Comparison of ENCODE assay signal across 26 cellular contexts in genomic region chr7:157797361-157797760, GRCh38.
A peak's percentile ranks its signal among the peaks of the same experiment; 100 is the strongest.
DNase-seq lines count a peak whose midpoint lies in the region; ATAC-seq, FAIRE-seq and TF ChIP-seq lines count a peak whose summit lies in the region.
"Had no signal": no experiment of that assay in that cellular context is flagged by ENCODE, and none has a peak within 500 bp of the region (broad histone marks: within the 10 kb centered on the region; RNA-seq: fewer than 3 reads in every experiment).

No MANE protein-coding gene starts in this region.

- H3K4me3 ChIP-seq in Panc1 (ENCODE audit: low read depth in 2 of 2, low read length in 2 of 2) (no peak overlapping the region), kidney (ENCODE audit: low read length in 2 of 2) (no peak overlapping the region)
- H3K4me3 ChIP-seq: GM23338 had no signal

- POLR2A ChIA-PET in Panc1 (lab: Charles Lee): no interaction called here

- no peaks in the 10 kb centered on the region for H3K4me1 Mint-ChIP-seq in chondrocyte (ENCODE audit: low read depth)
- H3K4me1 Mint-ChIP-seq in nephron progenitor cell: peaks cover 24% of the 10 kb centered on the region
- H3K4me1 Mint-ChIP-seq in activated T-helper 1 cell treated with anti-CD3 and anti-CD28 coated beads, Interleukin-12 subunit alpha, Interleukin-12 subunit beta, Interleukin-2, Interleukin-4 antibody, amounts not matched to agents 30 ng/mL and 10 ng/mL and 1 ng/mL, durations not matched to agents 14 hours and 24 hours and 36 hours (ENCODE audit: low read depth): no peaks in the 10 kb centered on the region
- no peaks in the 10 kb centered on the region for H3K4me1 Mint-ChIP-seq in activated naive CD8-positive, alpha-beta T cell treated with anti-CD3 and anti-CD28 coated beads for 36 hours
- H3K4me1 Mint-ChIP-seq: CD4-positive, CD25-positive, alpha-beta regulatory T cell; CD8-positive, alpha-beta memory T cell; GM23338 had no signal

- DNase-seq in Panc1 (ENCODE audit: low read depth, low spot score) (no peak), chondrocyte (ENCODE audit: low spot score) (peak; percentile 60), kidney (peak; percentile 65), nephron progenitor cell (peak; percentile 27), GM19240 (ENCODE audit: insufficient read length, low spot score) (no peak)
- DNase-seq in activated T-helper 1 cell treated with anti-CD3 and anti-CD28 coated beads, Interleukin-12 subunit alpha, Interleukin-12 subunit beta, Interleukin-2, Interleukin-4 antibody, amounts not matched to agents 30 ng/mL and 10 ng/mL and 1 ng/mL, durations not matched to agents 14 hours and 24 hours and 36 hours (ENCODE audit: low spot score): no peak
- DNase-seq in activated CD8-positive, alpha-beta memory T cell treated with anti-CD3 and anti-CD28 coated beads, Interleukin-2, amount 50 U/mL, for 4 hours: no peak
- DNase-seq in activated naive CD8-positive, alpha-beta T cell treated with anti-CD3 and anti-CD28 coated beads for 36 hours: no peak
- DNase-seq: ACHN; BE2C; C1 segment of cervical spinal cord; CD4-positive, CD25-positive, alpha-beta regulatory T cell; COR-L47; DMS 273 treated with DMSO at 0.1 percent for 48 hours; DMS53; DND-41; EL; H7; HFFc6 had no signal

- H3K27ac ChIP-seq in Panc1 (ENCODE audit: low read length) (no peak overlapping the region), kidney (ENCODE audit: low read depth in 2 of 2, low read length in 2 of 2) (no peak overlapping the region)

- no peak for TF ChIP-seq CTCF in Panc1 (IDR thresholded peaks at IDR 0.05)
- no peak for TF ChIP-seq CTCF in chondrocyte (IDR thresholded peaks at IDR 0.05)
- no peak for TF ChIP-seq CTCF in kidney (IDR thresholded peaks at IDR 0.05; ENCODE audit: borderline replicate concordance, extremely low read depth, insufficient read depth)
- no peak for TF ChIP-seq CTCF in nephron progenitor cell (IDR thresholded peaks at IDR 0.05)

- no peaks in the 10 kb centered on the region for H3K9me3 ChIP-seq in Panc1 (ENCODE audit: control insufficient read depth, insufficient read depth, low read depth, low read length)
- no peaks in the 10 kb centered on the region for H3K9me3 ChIP-seq in kidney (ENCODE audit: control insufficient read depth in 1 of 2, low read length in 2 of 2)
- H3K9me3 ChIP-seq: BE2C had no signal

- H3K36me3 Mint-ChIP-seq in chondrocyte (ENCODE audit: low read depth) (no peaks in the 10 kb centered on the region), nephron progenitor cell (ENCODE audit: low read depth) (no peaks in the 10 kb centered on the region)
- no peaks in the 10 kb centered on the region for H3K36me3 Mint-ChIP-seq in activated T-helper 1 cell treated with anti-CD3 and anti-CD28 coated beads, Interleukin-12 subunit alpha, Interleukin-12 subunit beta, Interleukin-2, Interleukin-4 antibody, amounts not matched to agents 30 ng/mL and 10 ng/mL and 1 ng/mL, durations not matched to agents 14 hours and 24 hours and 36 hours (ENCODE audit: low read depth)
- H3K36me3 Mint-ChIP-seq in activated naive CD8-positive, alpha-beta T cell treated with anti-CD3 and anti-CD28 coated beads for 36 hours: no peaks in the 10 kb centered on the region
- H3K36me3 Mint-ChIP-seq: CD4-positive, CD25-positive, alpha-beta regulatory T cell; CD8-positive, alpha-beta memory T cell had no signal

- no TSS peak for BruUV-seq in Panc1 (replicated peaks; lab: Mats Ljungman, UMichigan)

- in situ Hi-C loops in Panc1 (cut with HindIII; ENCODE audit: low pct_unique_long_range_greater_than_20kb, low sequenced_read_pairs): no loop called here

- no peak overlapping the region for H3K9ac ChIP-seq in kidney (ENCODE audit: low read length in 2 of 2)

- no peak for FAIRE-seq in kidney (lab: Jason Lieb, UNC)
- FAIRE-seq: A204.1, G401.6, GM12892, GM18507 had no signal

- H3K36me3 ChIP-seq in Panc1 (ENCODE audit: control insufficient read depth, insufficient read depth, low read length) (no peaks in the 10 kb centered on the region), kidney (ENCODE audit: control insufficient read depth in 1 of 2, insufficient read depth in 2 of 2, low read length in 2 of 2) (no peaks in the 10 kb centered on the region)
- H3K36me3 ChIP-seq: BE2C had no signal

- ATAC-seq in Panc1: peak; percentile 19; the same call in 1 of the 2 replicates
- ATAC-seq: GM23338, HCT116 had no signal

- H3K27me3 Mint-ChIP-seq in chondrocyte (ENCODE audit: low read depth): peaks cover 6% of the 10 kb centered on the region
- peaks cover 6% of the 10 kb centered on the region for H3K27me3 Mint-ChIP-seq in nephron progenitor cell (ENCODE audit: low read depth, poor library complexity)
- H3K27me3 Mint-ChIP-seq in activated T-helper 1 cell treated with anti-CD3 and anti-CD28 coated beads, Interleukin-12 subunit alpha, Interleukin-12 subunit beta, Interleukin-2, Interleukin-4 antibody, amounts not matched to agents 30 ng/mL and 10 ng/mL and 1 ng/mL, durations not matched to agents 14 hours and 24 hours and 36 hours (ENCODE audit: insufficient read depth): no peaks in the 10 kb centered on the region
- peaks cover 5% of the 10 kb centered on the region for H3K27me3 Mint-ChIP-seq in activated naive CD8-positive, alpha-beta T cell treated with anti-CD3 and anti-CD28 coated beads for 36 hours

- H3K4me1 ChIP-seq in Panc1 (ENCODE audit: control insufficient read depth, insufficient read depth, low read length) (no peaks in the 10 kb centered on the region; the same call in 1 of the 2 replicates), kidney (ENCODE audit: control insufficient read depth in 1 of 2, insufficient read depth in 1 of 2, low read depth in 1 of 2, low read length in 2 of 2) (no peaks in the 10 kb centered on the region)
- H3K4me1 ChIP-seq: BE2C had no signal

- CTCF ChIA-PET in Panc1 (lab: Charles Lee): interaction anchor here (1.0 kb wide), 1 partner anchor 323 kb away, joined by 4 read pairs; no protein-coding TSS in a partner anchor

- no peak overlapping the region for H3K4me3 Mint-ChIP-seq in chondrocyte (ENCODE audit: unreplicated experiment)
- H3K4me3 Mint-ChIP-seq in nephron progenitor cell: no peak overlapping the region
- H3K4me3 Mint-ChIP-seq in activated T-helper 1 cell treated with anti-CD3 and anti-CD28 coated beads, Interleukin-12 subunit alpha, Interleukin-12 subunit beta, Interleukin-2, Interleukin-4 antibody, amounts not matched to agents 30 ng/mL and 10 ng/mL and 1 ng/mL, durations not matched to agents 14 hours and 24 hours and 36 hours: no peak overlapping the region
- H3K4me3 Mint-ChIP-seq in activated naive CD8-positive, alpha-beta T cell treated with anti-CD3 and anti-CD28 coated beads for 36 hours: no peak overlapping the region
- H3K4me3 Mint-ChIP-seq: CD4-positive, CD25-positive, alpha-beta regulatory T cell; CD8-positive, alpha-beta memory T cell; GM23338; HFFc6 had no signal

- no peaks in the 10 kb centered on the region for H3K27me3 ChIP-seq in Panc1 (ENCODE audit: control insufficient read depth, insufficient read depth, low read length)
- H3K27me3 ChIP-seq: BE2C had no signal

- intact Hi-C loops in Panc1 (cut with micrococcal nuclease; ENCODE audit: unreplicated experiment) (no loop called here), kidney (cut with DNase I) (no loop called here)
- intact Hi-C loops in activated T-helper 1 cell treated with anti-CD3 and anti-CD28 coated beads, Interleukin-12 subunit alpha, Interleukin-12 subunit beta, Interleukin-2, Interleukin-4 antibody, amounts not matched to agents 30 ng/mL and 10 ng/mL and 1 ng/mL, durations not matched to agents 14 hours and 24 hours and 36 hours (cut with micrococcal nuclease): no loop called here

- H3K27ac Mint-ChIP-seq in chondrocyte (ENCODE audit: unreplicated experiment) (no peak overlapping the region), nephron progenitor cell (no peak overlapping the region)
- no peak overlapping the region for H3K27ac Mint-ChIP-seq in activated T-helper 1 cell treated with anti-CD3 and anti-CD28 coated beads, Interleukin-12 subunit alpha, Interleukin-12 subunit beta, Interleukin-2, Interleukin-4 antibody, amounts not matched to agents 30 ng/mL and 10 ng/mL and 1 ng/mL, durations not matched to agents 14 hours and 24 hours and 36 hours
- H3K27ac Mint-ChIP-seq in activated naive CD8-positive, alpha-beta T cell treated with anti-CD3 and anti-CD28 coated beads for 36 hours: no peak overlapping the region
- H3K27ac Mint-ChIP-seq: CD4-positive, CD25-positive, alpha-beta regulatory T cell; GM23338; HFFc6 had no signal

- H3K9me3 Mint-ChIP-seq in chondrocyte (ENCODE audit: low read depth) (peaks cover 5% of the 10 kb centered on the region), nephron progenitor cell (no peaks in the 10 kb centered on the region)
- H3K9me3 Mint-ChIP-seq in activated T-helper 1 cell treated with anti-CD3 and anti-CD28 coated beads, Interleukin-12 subunit alpha, Interleukin-12 subunit beta, Interleukin-2, Interleukin-4 antibody, amounts not matched to agents 30 ng/mL and 10 ng/mL and 1 ng/mL, durations not matched to agents 14 hours and 24 hours and 36 hours: no peaks in the 10 kb centered on the region
- no peaks in the 10 kb centered on the region for H3K9me3 Mint-ChIP-seq in activated naive CD8-positive, alpha-beta T cell treated with anti-CD3 and anti-CD28 coated beads for 36 hours
- H3K9me3 Mint-ChIP-seq: CD4-positive, CD25-positive, alpha-beta regulatory T cell had no signal

Comparison
In these comparisons a context has a peak if more than half of its experiments do, and no peak if none do; other contexts are left out.
1. DNase-seq: peak in chondrocyte (single experiment), kidney (single experiment) and nephron progenitor cell (single experiment); none in Panc1 (single experiment), activated T-helper 1 cell treated with anti-CD3 and anti-CD28 coated beads, Interleukin-12 subunit alpha, Interleukin-12 subunit beta, Interleukin-2, Interleukin-4 antibody, amounts not matched to agents 30 ng/mL and 10 ng/mL and 1 ng/mL, durations not matched to agents 14 hours and 24 hours and 36 hours (single experiment), activated CD8-positive, alpha-beta memory T cell treated with anti-CD3 and anti-CD28 coated beads, Interleukin-2, amount 50 U/mL, for 4 hours (single experiment), GM19240 (single experiment) and activated naive CD8-positive, alpha-beta T cell treated with anti-CD3 and anti-CD28 coated beads for 36 hours (single experiment).